ENCODE assay signal across 17 cellular contexts in genomic region chr10:47158116-47159071, GRCh38.
DNase-seq lines count a peak whose midpoint lies in the region; ATAC-seq and TF ChIP-seq lines count a peak whose summit lies in the region.
"Had no signal": no experiment of that assay in that cellular context is flagged by ENCODE, and none has a peak within 500 bp of the region (broad histone marks: within the 10 kb centered on the region; RNA-seq: fewer than 3 reads in every experiment).

No MANE protein-coding gene starts in this region.

- DNase-seq in SK-N-SH = no peak
- peak; percentile 31 for DNase-seq in left lobe of liver (ENCODE audit: low spot score)
- peak; percentile 34 for DNase-seq in type B pancreatic cell (ENCODE audit: extremely low spot score, unreplicated experiment)
- no peak for DNase-seq in NCI-H2171 treated with DMSO at 0.1 percent for 48 hours (lab: John Stamatoyannopoulos, UW)
- DNase-seq in NAMALWA (ENCODE audit: low spot score) = no peak
- DNase-seq in aorta = no peak
- DNase-seq: C1 segment of cervical spinal cord; Calu3; CD4-positive, alpha-beta memory T cell; COR-L47; DMS53; DMS79 treated with DMSO at 0.1 percent for 48 hours; GF-D8; GOT3; HFFc6 had no signal

- H3K27me3 Mint-ChIP-seq in type B pancreatic cell = peaks cover 24% of the 10 kb centered on the region
- H3K27me3 Mint-ChIP-seq: CD4-positive, alpha-beta memory T cell had no signal

- TF ChIP-seq CTCF in SK-N-SH (IDR thresholded peaks at IDR 0.05) (no peak), type B pancreatic cell (conservative IDR thresholded peaks at IDR 0.05) (no peak)

- intact Hi-C loops in aorta (cut with DNase I) = no loop called here

- peaks cover 0 to 22% of the 10 kb centered on the region in 2 experiments; a peak in 1 of 4 replicates for H3K4me1 ChIP-seq in SK-N-SH (ENCODE audit: control insufficient read depth in 1 of 2, insufficient read depth in 2 of 2, low read depth in 1 of 2, low read length in 1 of 2)
- H3K4me1 ChIP-seq in aorta (ENCODE audit: control insufficient read depth in 1 of 2, insufficient read depth in 2 of 2, low read length in 2 of 2) = no peaks in the 10 kb centered on the region
- H3K4me1 ChIP-seq: HAP-1 had no signal

- ATAC-seq in SK-N-SH treated with all-trans-retinoic acid at 6 μM for 48 hours (no peak), left lobe of liver (no peak), aorta (ENCODE audit: low FRiP score) (no peak)

- POLR2A ChIA-PET in SK-N-SH (lab: Yijun Ruan, JAX) = no interaction called here

- no peaks in the 10 kb centered on the region for H3K36me3 ChIP-seq in SK-N-SH (replicated peaks in 1 of 2; ENCODE audit: control insufficient read depth in 1 of 2, insufficient read depth in 2 of 2, low read length in 1 of 2)
- H3K36me3 ChIP-seq in aorta (ENCODE audit: control insufficient read depth in 1 of 2, insufficient read depth in 2 of 2, low read length in 1 of 2) = no peaks in the 10 kb centered on the region
- H3K36me3 ChIP-seq: HAP-1 had no signal

- H3K4me2 ChIP-seq in SK-N-SH = no peak overlapping the region

- CTCF ChIA-PET in SK-N-SH (lab: Yijun Ruan, JAX) = interaction anchor here (0.6 to 2.9 kb wide), 4 partner anchors 24 to 203 kb away, joined by 3 to 14 read pairs (median 3); no protein-coding TSS in a partner anchor

- no peaks in the 10 kb centered on the region for H3K79me2 ChIP-seq in SK-N-SH (ENCODE audit: insufficient read depth)

- H3K27ac Mint-ChIP-seq in type B pancreatic cell = no peak overlapping the region
- H3K27ac Mint-ChIP-seq: HFFc6 had no signal

- no peaks in the 10 kb centered on the region for H3K9me2 ChIP-seq in SK-N-SH

- H3K4me1 Mint-ChIP-seq in type B pancreatic cell (ENCODE audit: unreplicated experiment) = peaks cover 7% of the 10 kb centered on the region

- no peak overlapping the region for H3K9ac ChIP-seq in SK-N-SH

- H2AFZ ChIP-seq in SK-N-SH (ENCODE audit: low read depth) = no peak overlapping the region

- TF ChIP-seq EP300 in SK-N-SH (IDR thresholded peaks at IDR 0.05; ENCODE audit: borderline replicate concordance in 1 of 2, low read depth in 1 of 2, low read length in 1 of 2) = peak in 1 of 2 experiments; percentile 78; a peak in 1 of 4 replicates

- H4K20me1 ChIP-seq in SK-N-SH (ENCODE audit: insufficient read depth) = no peaks in the 10 kb centered on the region

- TF ChIP-seq RAD21 in SK-N-SH (IDR thresholded peaks at IDR 0.05; ENCODE audit: low read length) = no peak

- H3K4me3 ChIP-seq in SK-N-SH (ENCODE audit: low read depth in 2 of 2, low read length in 1 of 2) = no peak overlapping the region
- H3K4me3 ChIP-seq in aorta (ENCODE audit: low read length in 2 of 2) = no peak overlapping the region
- H3K4me3 ChIP-seq: HAP-1 had no signal

- 56% methylated on average over 10 of the region's 10 CpGs for WGBS in SK-N-SH (ENCODE audit: low lambda C conversion rate)
- WGBS in aorta, 2 donors = 91 to 92% methylated on average over 10 of the region's 10 CpGs

- H3K27me3 ChIP-seq in SK-N-SH (ENCODE audit: insufficient read depth) (no peaks in the 10 kb centered on the region), aorta (ENCODE audit: control insufficient read depth in 1 of 2, insufficient read depth in 2 of 2, low read length in 1 of 2) (no peaks in the 10 kb centered on the region)

- H3K9me3 Mint-ChIP-seq in type B pancreatic cell = peaks cover 10% of the 10 kb centered on the region

- H3K27ac ChIP-seq in SK-N-SH (ENCODE audit: low read depth in 2 of 2, low read length in 1 of 2) (no peak overlapping the region; a peak in 1 of 4 replicates), aorta (ENCODE audit: low read depth in 1 of 2, low read length in 2 of 2) (no peak overlapping the region)

- H3K9me3 ChIP-seq in SK-N-SH = no peaks in the 10 kb centered on the region
- H3K9me3 ChIP-seq in aorta (ENCODE audit: control insufficient read depth, low read length) = peaks cover 2% of the 10 kb centered on the region
- H3K9me3 ChIP-seq: HAP-1 had no signal

- no peaks in the 10 kb centered on the region for H3F3A ChIP-seq in SK-N-SH (replicated peaks; ENCODE audit: insufficient read depth)

- H3K4me3 Mint-ChIP-seq in type B pancreatic cell = no peak overlapping the region
- H3K4me3 Mint-ChIP-seq: CD4-positive, alpha-beta memory T cell; HFFc6 had no signal

- H3K36me3 Mint-ChIP-seq in type B pancreatic cell = no peaks in the 10 kb centered on the region
- H3K36me3 Mint-ChIP-seq: CD4-positive, alpha-beta memory T cell had no signal

TF ChIP-seq in SK-N-SH, 30 proteins besides CTCF, POLR2A, EP300 and RAD21:
- no peak for TF ChIP-seq CHD2 (IDR thresholded peaks at IDR 0.05; ENCODE audit: low read length, partially characterized antibody)
- TF ChIP-seq NRF1 (IDR thresholded peaks at IDR 0.05; ENCODE audit: low read depth, low read length) = no peak
- peak; percentile 23; the same call in 1 of the 2 replicates for TF ChIP-seq MXI1 (IDR thresholded peaks at IDR 0.05; ENCODE audit: low read depth, low read length)
- no peak for TF ChIP-seq MAX (IDR thresholded peaks at IDR 0.05; ENCODE audit: low read depth)
- no peak for TF ChIP-seq TEAD4 (IDR thresholded peaks at IDR 0.05; ENCODE audit: borderline replicate concordance, insufficient read depth)
- TF ChIP-seq GATA2 (CRISPR knock-in tag; IDR thresholded peaks at IDR 0.05) = peak; percentile 36; the same call in 1 of the 2 replicates

TF ChIP-seq in SK-N-SH treated with all-trans-retinoic acid at 6 μM for 48 hours, 23 proteins besides CTCF, POLR2A, EP300 and RAD21:
- peak; percentile 35; the same call in 1 of the 2 replicates for TF ChIP-seq TCF4 (CRISPR knock-in tag; IDR thresholded peaks at IDR 0.05; ENCODE audit: borderline replicate concordance)
- TF ChIP-seq TOX (CRISPR knock-in tag; IDR thresholded peaks at IDR 0.05; ENCODE audit: borderline replicate concordance) = no peak

Comparison
In these comparisons a context has a peak if more than half of its experiments do, and no peak if none do; other contexts are left out.
1. DNase-seq: peak in left lobe of liver (single experiment) and type B pancreatic cell (single experiment); none in SK-N-SH (single experiment), NCI-H2171 treated with DMSO at 0.1 percent for 48 hours (single experiment), NAMALWA (single experiment) and aorta (0 of 2).